ENCODE assay signal across 12 cellular contexts in the genomic region with DNA sequence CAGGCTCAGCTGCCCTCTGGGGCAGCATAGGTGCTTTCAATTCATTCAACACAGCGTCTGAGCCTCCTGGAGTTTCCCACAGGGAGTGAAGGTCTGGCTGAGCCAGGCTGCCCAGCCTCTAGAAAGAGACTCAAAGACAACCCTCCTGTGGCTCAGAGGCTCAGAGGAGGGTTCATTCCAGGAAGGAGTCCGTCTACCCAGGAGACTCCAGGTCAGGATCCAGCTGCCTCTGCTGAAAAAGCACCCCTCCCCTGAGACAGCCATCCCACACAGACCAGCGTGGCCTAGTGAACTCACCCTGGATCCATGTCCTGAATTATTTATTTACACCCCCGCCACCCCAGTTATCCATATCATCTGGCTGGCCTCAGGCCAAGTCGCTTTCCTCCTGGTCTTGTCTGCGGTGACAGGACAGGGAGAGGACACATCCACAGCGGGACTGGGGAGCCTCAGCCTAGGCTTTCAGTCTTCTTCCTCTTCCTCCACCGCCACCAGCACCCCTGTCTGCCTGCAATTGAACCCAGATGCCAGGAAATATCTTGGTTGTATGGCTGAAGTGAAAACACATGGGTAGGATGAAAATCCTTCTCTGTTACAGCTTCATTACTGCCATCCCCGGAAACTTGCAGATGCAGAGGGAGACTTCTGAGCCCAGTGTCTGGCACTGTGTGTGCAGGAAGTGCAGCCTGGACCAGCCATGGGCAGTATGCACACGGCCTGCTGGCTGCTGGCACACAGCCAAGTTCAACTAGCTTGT. TPM values are rescaled to one million over a fixed set of nuclear protein-coding genes. Genes with fewer than 3 reads are reported as not detected.
DNase-seq lines count a peak whose midpoint lies in the region; ATAC-seq, FAIRE-seq and TF ChIP-seq lines count a peak whose summit lies in the region.
"Had no signal": no experiment of that assay in that cellular context is flagged by ENCODE, and none has a peak within 500 bp of the region (broad histone marks: within the 10 kb centered on the region; RNA-seq: fewer than 3 reads in every experiment).

No MANE protein-coding gene starts in this region.

- peaks cover 16% of the 10 kb centered on the region for H3K4me1 ChIP-seq in astrocyte (ENCODE audit: insufficient read depth, low read length)
- H3K4me1 ChIP-seq in hepatocyte (ENCODE audit: insufficient read depth) = peaks cover 10% of the 10 kb centered on the region
- no peaks in the 10 kb centered on the region for H3K4me1 ChIP-seq in CD4-positive, alpha-beta memory T cell (ENCODE audit: insufficient read depth, low read length)

- CTCF ChIA-PET in activated CD4-positive, alpha-beta T cell treated with anti-CD3 and anti-CD28 coated beads for 36 hours (lab: Charles Lee) = interaction anchor here (0.6 to 0.7 kb wide), 2 partner anchors 201 to 899 kb away, joined by 4 to 5 read pairs; no protein-coding TSS in a partner anchor
- CTCF ChIA-PET in CD4-positive, alpha-beta memory T cell (lab: Charles Lee; ENCODE audit: partially characterized antibody) = no interaction called here

- H2AFZ ChIP-seq in astrocyte (ENCODE audit: low read depth, low read length) = peak overlapping the region; percentile 12
- no peak overlapping the region for H2AFZ ChIP-seq in hepatocyte

- TF ChIP-seq CTCF in astrocyte (IDR thresholded peaks at IDR 0.05; ENCODE audit: insufficient read depth, low read depth, low read length) (no peak), hepatocyte (IDR thresholded peaks at IDR 0.05; ENCODE audit: poor library complexity) (no peak)

- H3K4me3 ChIP-seq in astrocyte (ENCODE audit: insufficient read depth, low read depth, low read length) = no peak overlapping the region
- H3K4me3 ChIP-seq in hepatocyte = no peak overlapping the region
- no peak overlapping the region for H3K4me3 ChIP-seq in CD4-positive, alpha-beta memory T cell (ENCODE audit: low read length in 2 of 2)

- WGBS in hepatocyte (ENCODE audit: low lambda C conversion rate, missing lambda C conversion rate) = 51% methylated on average over 9 of the region's 10 CpGs

- H3K27me3 ChIP-seq in astrocyte (ENCODE audit: insufficient read depth, low read length) (no peaks in the 10 kb centered on the region), hepatocyte (no peaks in the 10 kb centered on the region)
- no peaks in the 10 kb centered on the region for H3K27me3 ChIP-seq in CD4-positive, alpha-beta memory T cell (ENCODE audit: insufficient read depth, low read length)

- H3K9me3 ChIP-seq in astrocyte (ENCODE audit: insufficient read depth, low read depth, low read length) = no peaks in the 10 kb centered on the region
- H3K9me3 ChIP-seq in hepatocyte (ENCODE audit: low read depth) = no peaks in the 10 kb centered on the region
- H3K9me3 ChIP-seq in CD4-positive, alpha-beta memory T cell (ENCODE audit: control insufficient read depth in 1 of 2, low read length in 2 of 2) = no peaks in the 10 kb centered on the region

- peak; percentile 14 for DNase-seq in activated CD4-positive, alpha-beta T cell treated with anti-CD3 and anti-CD28 coated beads for 36 hours
- no peak for DNase-seq in activated CD4-positive, alpha-beta T cell treated with anti-CD3 and anti-CD28 coated beads for 1 hour
- peak; percentile 50 for DNase-seq in astrocyte (ENCODE audit: low read depth)
- DNase-seq in hepatocyte (ENCODE audit: low spot score) = peak; percentile 75
- peak; percentile 60 for DNase-seq in ureter (ENCODE audit: low spot score)
- no peak for DNase-seq in CD4-positive, alpha-beta memory T cell
- no peak for DNase-seq in AG08396 (ENCODE audit: low spot score)
- DNase-seq: activated B cell treated with CpG ODN at 0.5 μM for 24 hours; CD8-positive, alpha-beta T cell had no signal

- intact Hi-C loops in activated CD4-positive, alpha-beta T cell treated with anti-CD3 and anti-CD28 coated beads for 36 hours (cut with DNase I, micrococcal nuclease) = no loop called here
- intact Hi-C loops in CD4-positive, alpha-beta memory T cell (cut with micrococcal nuclease) = no loop called here

- peaks cover 5% of the 10 kb centered on the region for H3K27me3 Mint-ChIP-seq in activated CD4-positive, alpha-beta T cell treated with anti-CD3 and anti-CD28 coated beads for 36 hours
- peaks cover 12% of the 10 kb centered on the region for H3K27me3 Mint-ChIP-seq in astrocyte (ENCODE audit: low read depth, unreplicated experiment)
- H3K27me3 Mint-ChIP-seq in CD4-positive, alpha-beta memory T cell = peaks cover 7 to 16% of the 10 kb centered on the region in 2 donors

- no peak overlapping the region for H3K4me3 Mint-ChIP-seq in activated CD4-positive, alpha-beta T cell treated with anti-CD3 and anti-CD28 coated beads for 36 hours
- no peak overlapping the region for H3K4me3 Mint-ChIP-seq in astrocyte (ENCODE audit: unreplicated experiment)
- no peak overlapping the region for H3K4me3 Mint-ChIP-seq in CD4-positive, alpha-beta memory T cell
- H3K4me3 Mint-ChIP-seq: activated B cell treated with CpG ODN at 0.5 μM for 24 hours; CD8-positive, alpha-beta T cell; central memory CD8-positive, alpha-beta T cell had no signal

- POLR2A ChIA-PET in activated CD4-positive, alpha-beta T cell treated with anti-CD3 and anti-CD28 coated beads for 36 hours (lab: Charles Lee) = no interaction called here
- POLR2A ChIA-PET in CD4-positive, alpha-beta memory T cell (lab: Charles Lee; ENCODE audit: partially characterized antibody) = no interaction called here

- H3K9me2 ChIP-seq in hepatocyte (replicated peaks; ENCODE audit: insufficient read depth) = no peaks in the 10 kb centered on the region

- FAIRE-seq in astrocyte (lab: Jason Lieb, UNC) = no peak

- H3K27ac ChIP-seq in astrocyte (ENCODE audit: low read depth, low read length) (peak overlapping the region; percentile 1), hepatocyte (peak overlapping the region; percentile 76)
- no peak overlapping the region for H3K27ac ChIP-seq in CD4-positive, alpha-beta memory T cell (ENCODE audit: low read depth, low read length)
- H3K27ac ChIP-seq: KMS-11 had no signal

- H4K20me1 ChIP-seq in astrocyte (ENCODE audit: insufficient read depth, low read length) (no peaks in the 10 kb centered on the region), hepatocyte (ENCODE audit: insufficient read depth, poor library complexity, severe bottlenecking) (no peaks in the 10 kb centered on the region)

- no peaks in the 10 kb centered on the region for H3K36me3 ChIP-seq in astrocyte (ENCODE audit: insufficient read depth, low read length)
- no peaks in the 10 kb centered on the region for H3K36me3 ChIP-seq in hepatocyte (replicated peaks; ENCODE audit: insufficient read depth, low read depth)
- no peaks in the 10 kb centered on the region for H3K36me3 ChIP-seq in CD4-positive, alpha-beta memory T cell (ENCODE audit: insufficient read depth, low read length)

- no peak overlapping the region for H3K9ac ChIP-seq in astrocyte (ENCODE audit: low read length)
- H3K9ac ChIP-seq: KMS-11 had no signal

- no peaks in the 10 kb centered on the region for H3K9me3 Mint-ChIP-seq in activated CD4-positive, alpha-beta T cell treated with anti-CD3 and anti-CD28 coated beads for 36 hours (ENCODE audit: low read depth)
- no peaks in the 10 kb centered on the region for H3K9me3 Mint-ChIP-seq in astrocyte (ENCODE audit: unreplicated experiment)
- peaks cover 0 to 2% (median 0%) of the 10 kb centered on the region in 8 donors for H3K9me3 Mint-ChIP-seq in CD4-positive, alpha-beta memory T cell
- H3K9me3 Mint-ChIP-seq: CD8-positive, alpha-beta T cell; central memory CD8-positive, alpha-beta T cell had no signal

- H3K36me3 Mint-ChIP-seq in activated CD4-positive, alpha-beta T cell treated with anti-CD3 and anti-CD28 coated beads for 36 hours (ENCODE audit: low read depth) = no peaks in the 10 kb centered on the region
- H3K36me3 Mint-ChIP-seq in astrocyte (ENCODE audit: low read depth, unreplicated experiment) = no peaks in the 10 kb centered on the region
- no peaks in the 10 kb centered on the region for H3K36me3 Mint-ChIP-seq in CD4-positive, alpha-beta memory T cell
- H3K36me3 Mint-ChIP-seq: CD8-positive, alpha-beta T cell had no signal

- no peaks in the 10 kb centered on the region for H3K79me2 ChIP-seq in astrocyte (ENCODE audit: insufficient read depth, low read length)
- H3K79me2 ChIP-seq in hepatocyte = no peaks in the 10 kb centered on the region

- no peaks in the 10 kb centered on the region for H3K4me1 Mint-ChIP-seq in activated CD4-positive, alpha-beta T cell treated with anti-CD3 and anti-CD28 coated beads for 36 hours
- H3K4me1 Mint-ChIP-seq in astrocyte (ENCODE audit: low read depth, unreplicated experiment) = peaks cover 9% of the 10 kb centered on the region
- no peaks in the 10 kb centered on the region for H3K4me1 Mint-ChIP-seq in CD4-positive, alpha-beta memory T cell
- H3K4me1 Mint-ChIP-seq: activated B cell treated with CpG ODN at 0.5 μM for 24 hours; central memory CD8-positive, alpha-beta T cell had no signal

- ATAC-seq in activated CD4-positive, alpha-beta T cell treated with anti-CD3 and anti-CD28 coated beads for 36 hours = no peak
- no peak for ATAC-seq in HG02970 (IDR thresholded peaks at IDR 0.05; ENCODE audit: low FRiP score, unreplicated experiment)
- ATAC-seq: CD8-positive, alpha-beta T cell had no signal

- peak overlapping the region; percentile 53 for H3K4me2 ChIP-seq in astrocyte (ENCODE audit: low read length)
- H3K4me2 ChIP-seq in hepatocyte = no peak overlapping the region
- H3K4me2 ChIP-seq: KMS-11 had no signal

- no peak overlapping the region for H3K27ac Mint-ChIP-seq in activated CD4-positive, alpha-beta T cell treated with anti-CD3 and anti-CD28 coated beads for 36 hours
- H3K27ac Mint-ChIP-seq in astrocyte (ENCODE audit: unreplicated experiment) = no peak overlapping the region
- no peak overlapping the region for H3K27ac Mint-ChIP-seq in CD4-positive, alpha-beta memory T cell
- H3K27ac Mint-ChIP-seq: activated B cell treated with CpG ODN at 0.5 μM for 24 hours; CD8-positive, alpha-beta T cell had no signal

RNA-seq across cellular contexts. Expression of a gene that starts 44.0 kb away (rescaled TPM):
- total RNA-seq in activated CD4-positive, alpha-beta T cell treated with anti-CD3 and anti-CD28 coated beads for 36 hours = not detected
- 0.65 and 0.86 TPM in 2 replicates for total RNA-seq in astrocyte
- total RNA-seq in hepatocyte = 2.7 and 4.5 TPM in 2 replicates
- polyA plus RNA-seq in hepatocyte = 5.8 and 8.5 TPM in 2 replicates
- total RNA-seq in ureter = 4.9 TPM
- total RNA-seq in CD4-positive, alpha-beta memory T cell = not detected
- not detected for polyA plus RNA-seq in CD4-positive, alpha-beta memory T cell
- total RNA-seq: activated B cell treated with CpG ODN at 0.5 μM for 24 hours; CD8-positive, alpha-beta T cell had no signal

Comparison
In these comparisons a context has a peak if more than half of its experiments do, and no peak if none do; other contexts are left out.
1. DNase-seq: peak in activated CD4-positive, alpha-beta T cell treated with anti-CD3 and anti-CD28 coated beads for 36 hours (single experiment), astrocyte (single experiment), hepatocyte (single experiment) and ureter (single experiment); none in activated CD4-positive, alpha-beta T cell treated with anti-CD3 and anti-CD28 coated beads for 1 hour (single experiment), CD4-positive, alpha-beta memory T cell (0 of 5) and AG08396 (single experiment).